In the genomic region with DNA sequence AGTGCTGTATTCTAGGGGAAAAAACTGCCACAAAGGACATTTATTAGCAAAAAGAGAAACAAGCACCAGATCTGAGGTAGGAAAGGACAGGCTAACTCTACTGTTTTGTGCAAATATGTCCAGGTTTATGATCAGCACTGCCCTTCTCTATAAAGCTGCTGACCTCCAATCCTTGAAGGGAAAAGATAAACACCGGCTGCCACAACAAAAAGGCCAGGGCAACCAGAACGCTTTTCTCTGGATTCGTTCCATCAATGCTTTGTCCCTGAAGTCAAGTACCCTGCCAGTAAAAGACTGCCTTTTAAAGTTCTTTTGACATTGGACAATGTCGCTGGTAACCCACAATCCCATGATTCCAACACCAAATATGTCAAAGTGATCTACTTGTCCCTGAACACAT, we compare ENCODE assay signal across 21 cellular contexts. TPM values are rescaled to one million over a fixed set of nuclear protein-coding genes. Genes with fewer than 3 reads are reported as not detected.
DNase-seq lines count a peak whose midpoint lies in the region; ATAC-seq and TF ChIP-seq lines count a peak whose summit lies in the region.
"Had no signal": no experiment of that assay in that cellular context is flagged by ENCODE, and none has a peak within 500 bp of the region (broad histone marks: within the 10 kb centered on the region; RNA-seq: fewer than 3 reads in every experiment).

No MANE protein-coding gene starts in this region.

- no peak overlapping the region for H3K4me2 ChIP-seq in Karpas-422 (ENCODE audit: low read depth, low read length, poor library complexity, severe bottlenecking)

- H3K9ac ChIP-seq in Karpas-422 (ENCODE audit: low read length), result no peak overlapping the region

- no peaks in the 10 kb centered on the region for H3K27me3 ChIP-seq in Karpas-422 (ENCODE audit: low read length)
- H3K27me3 ChIP-seq: MG63 had no signal

- peaks cover 72% of the 10 kb centered on the region for H3K4me1 Mint-ChIP-seq in activated CD4-positive, alpha-beta T cell treated with anti-CD3 and anti-CD28 coated beads, Interleukin-2, amount 10 ng/mL, durations not matched to agents 24 days and 14 days
- H3K4me1 Mint-ChIP-seq in activated T-helper 17 cell treated with anti-CD3 and anti-CD28 coated beads, Interleukin-2, amount 50 U/mL, for 72 hours, result peaks cover 43% of the 10 kb centered on the region
- H3K4me1 Mint-ChIP-seq in CD14-positive monocyte, result peaks cover 31% of the 10 kb centered on the region

- peaks cover 100% of the 10 kb centered on the region for H3K79me2 ChIP-seq in Karpas-422 (ENCODE audit: low read length)

- peaks cover 48% of the 10 kb centered on the region for H3K4me1 ChIP-seq in Karpas-422 (ENCODE audit: low read length)

- no peak for TF ChIP-seq CTCF in CD14-positive monocyte (IDR thresholded peaks at IDR 0.05)

- no peak for ATAC-seq in activated T-helper 17 cell treated with anti-CD3 and anti-CD28 coated beads, Interleukin-2, amount 50 U/mL, for 72 hours (replicated peaks)
- ATAC-seq in GM18520 (IDR thresholded peaks at IDR 0.05; ENCODE audit: unreplicated experiment), result no peak
- ATAC-seq: sciatic nerve had no signal

- intact Hi-C loops in activated CD4-positive, alpha-beta T cell treated with anti-CD3 and anti-CD28 coated beads, Interleukin-2, amount 10 ng/mL, durations not matched to agents 24 days and 14 days (cut with micrococcal nuclease), result no loop called here
- intact Hi-C loops in CD14-positive monocyte (cut with micrococcal nuclease), result no loop called here

- no peaks in the 10 kb centered on the region; the same call in 1 of the 2 replicates for H3K9me3 ChIP-seq in Karpas-422 (ENCODE audit: low read length)
- H3K9me3 ChIP-seq: MG63 had no signal

- H4K20me1 ChIP-seq in Karpas-422 (ENCODE audit: insufficient read depth, low read depth, low read length), result peaks cover 30% of the 10 kb centered on the region

- H3K4me3 ChIP-seq in Karpas-422 (ENCODE audit: low read length), result no peak overlapping the region
- H3K4me3 ChIP-seq: MG63 had no signal

- no peaks in the 10 kb centered on the region for H3K9me2 ChIP-seq in Karpas-422 (replicated peaks; ENCODE audit: insufficient read depth, low read length)

- H3K27ac ChIP-seq in Karpas-422 (ENCODE audit: low read length), result no peak overlapping the region

- peak; percentile 37 for DNase-seq in activated CD4-positive, alpha-beta T cell treated with anti-CD3 and anti-CD28 coated beads, Interleukin-2, amount 10 ng/mL, durations not matched to agents 24 days and 14 days
- DNase-seq in activated CD4-positive, alpha-beta T cell treated with anti-CD3 and anti-CD28 coated beads for 4 hours, result no peak
- peak; percentile 17 for DNase-seq in DMS153 treated with DMSO at 0.1 percent for 48 hours (lab: John Stamatoyannopoulos, UW; ENCODE audit: unreplicated experiment)
- peak; percentile 34 for DNase-seq in medulla oblongata (ENCODE audit: extremely low spot score)
- DNase-seq in Karpas-422, result no peak
- no peak for DNase-seq in CD14-positive monocyte (ENCODE audit: low spot score)
- DNase-seq: activated CD4-positive, CD25-positive, alpha-beta regulatory T cell treated with anti-CD3 and anti-CD28 coated beads, Interleukin-2, amount 50 U/mL, for 72 hours; C1 segment of cervical spinal cord; DMS79 treated with DMSO at 0.1 percent for 48 hours; GOT3; left cardiac atrium; MG63; NCI-H2081; NCI-H82; stimulated activated naive CD8-positive, alpha-beta T cell treated with anti-CD3 and anti-CD28 coated beads, Interleukin-15, amount 100 ng/mL, for 72 hours had no signal

- H3K4me3 Mint-ChIP-seq in activated CD4-positive, alpha-beta T cell treated with anti-CD3 and anti-CD28 coated beads, Interleukin-2, amount 10 ng/mL, durations not matched to agents 24 days and 14 days, result no peak overlapping the region
- H3K4me3 Mint-ChIP-seq in activated T-helper 17 cell treated with anti-CD3 and anti-CD28 coated beads, Interleukin-2, amount 50 U/mL, for 72 hours, result peak overlapping the region; percentile 66
- H3K4me3 Mint-ChIP-seq in CD14-positive monocyte, result no peak overlapping the region
- H3K4me3 Mint-ChIP-seq: activated naive CD4-positive, alpha-beta T cell treated with anti-CD3 and anti-CD28 coated beads, Interleukin-2, amount 50 U/mL, for 24 hours; brain; dendritic cell treated with granulocyte-macrophage colony-stimulating factor and Interleukin-4, amounts not matched to agents 40 ng/mL and 50 ng/mL, for 4 days; stimulated activated naive CD8-positive, alpha-beta T cell treated with anti-CD3 and anti-CD28 coated beads, Interleukin-15, amount 100 ng/mL, for 72 hours had no signal

- peak overlapping the region; percentile 77 for H3K27ac Mint-ChIP-seq in activated CD4-positive, alpha-beta T cell treated with anti-CD3 and anti-CD28 coated beads, Interleukin-2, amount 10 ng/mL, durations not matched to agents 24 days and 14 days
- peak overlapping the region; percentile 66 for H3K27ac Mint-ChIP-seq in activated T-helper 17 cell treated with anti-CD3 and anti-CD28 coated beads, Interleukin-2, amount 50 U/mL, for 72 hours
- H3K27ac Mint-ChIP-seq in CD14-positive monocyte, result no peak overlapping the region
- H3K27ac Mint-ChIP-seq: dendritic cell treated with granulocyte-macrophage colony-stimulating factor and Interleukin-4, amounts not matched to agents 40 ng/mL and 50 ng/mL, for 4 days had no signal

- no peak overlapping the region for H2AFZ ChIP-seq in Karpas-422 (ENCODE audit: low read length)

- H3K36me3 Mint-ChIP-seq in activated CD4-positive, alpha-beta T cell treated with anti-CD3 and anti-CD28 coated beads, Interleukin-2, amount 10 ng/mL, durations not matched to agents 24 days and 14 days (ENCODE audit: low read depth), result peaks cover 79% of the 10 kb centered on the region
- peaks cover 75% of the 10 kb centered on the region for H3K36me3 Mint-ChIP-seq in activated T-helper 17 cell treated with anti-CD3 and anti-CD28 coated beads, Interleukin-2, amount 50 U/mL, for 72 hours (ENCODE audit: low read depth)
- H3K36me3 Mint-ChIP-seq in CD14-positive monocyte, result peaks cover 28 to 41% of the 10 kb centered on the region in 2 donors

- no peaks in the 10 kb centered on the region for H3K27me3 Mint-ChIP-seq in activated CD4-positive, alpha-beta T cell treated with anti-CD3 and anti-CD28 coated beads, Interleukin-2, amount 10 ng/mL, durations not matched to agents 24 days and 14 days
- H3K27me3 Mint-ChIP-seq in activated T-helper 17 cell treated with anti-CD3 and anti-CD28 coated beads, Interleukin-2, amount 50 U/mL, for 72 hours, result no peaks in the 10 kb centered on the region
- no peaks in the 10 kb centered on the region for H3K27me3 Mint-ChIP-seq in CD14-positive monocyte (ENCODE audit: low read depth in 3 of 3)
- H3K27me3 Mint-ChIP-seq: activated naive CD4-positive, alpha-beta T cell treated with anti-CD3 and anti-CD28 coated beads, Interleukin-2, amount 50 U/mL, for 24 hours; brain; dendritic cell treated with granulocyte-macrophage colony-stimulating factor and Interleukin-4, amounts not matched to agents 40 ng/mL and 50 ng/mL, for 4 days; stimulated activated naive CD8-positive, alpha-beta T cell treated with anti-CD3 and anti-CD28 coated beads, Interleukin-15, amount 100 ng/mL, for 72 hours had no signal

- peaks cover 22% of the 10 kb centered on the region for H3K9me3 Mint-ChIP-seq in activated CD4-positive, alpha-beta T cell treated with anti-CD3 and anti-CD28 coated beads, Interleukin-2, amount 10 ng/mL, durations not matched to agents 24 days and 14 days
- peaks cover 3% of the 10 kb centered on the region for H3K9me3 Mint-ChIP-seq in activated T-helper 17 cell treated with anti-CD3 and anti-CD28 coated beads, Interleukin-2, amount 50 U/mL, for 72 hours
- H3K9me3 Mint-ChIP-seq in CD14-positive monocyte, result peaks cover 7 to 12% (median 8%) of the 10 kb centered on the region in 7 donors

- H3K36me3 ChIP-seq in Karpas-422 (ENCODE audit: insufficient read depth, low read length), result peaks cover 69% of the 10 kb centered on the region

RNA-seq across cellular contexts. Expression of gene SMAD2, which starts 21.0 kb away (rescaled TPM):
- 388 and 406 TPM in 2 replicates for total RNA-seq in activated CD4-positive, alpha-beta T cell treated with anti-CD3 and anti-CD28 coated beads, Interleukin-2, amount 10 ng/mL, durations not matched to agents 24 days and 14 days
- 100 to 1,000 TPM in 1 of 2 donors, 10 to 100 TPM in 1; 97.2 to 170 TPM for total RNA-seq in activated T-helper 17 cell treated with anti-CD3 and anti-CD28 coated beads, Interleukin-2, amount 50 U/mL, for 72 hours
- total RNA-seq in Karpas-422 (2014; rRNA removed; shearing (Covaris generic); ENCODE audit: low replicate concordance), result 153 and 163 TPM in 2 replicates
- polyA plus RNA-seq in CD14-positive monocyte, result 10 to 100 TPM; 70.6 to 72.6 TPM

Comparison
In these comparisons a context has a peak if more than half of its experiments do, and no peak if none do; other contexts are left out.
1. DNase-seq: peak in activated CD4-positive, alpha-beta T cell treated with anti-CD3 and anti-CD28 coated beads, Interleukin-2, amount 10 ng/mL, durations not matched to agents 24 days and 14 days (single experiment), DMS153 treated with DMSO at 0.1 percent for 48 hours (single experiment) and medulla oblongata (single experiment); none in activated CD4-positive, alpha-beta T cell treated with anti-CD3 and anti-CD28 coated beads for 4 hours (0 of 2), Karpas-422 (single experiment) and CD14-positive monocyte (single experiment).
2. H3K27ac Mint-ChIP-seq: peak in activated CD4-positive, alpha-beta T cell treated with anti-CD3 and anti-CD28 coated beads, Interleukin-2, amount 10 ng/mL, durations not matched to agents 24 days and 14 days (single experiment) and activated T-helper 17 cell treated with anti-CD3 and anti-CD28 coated beads, Interleukin-2, amount 50 U/mL, for 72 hours (single experiment); none in CD14-positive monocyte (0 of 7).